In the genomic region with DNA sequence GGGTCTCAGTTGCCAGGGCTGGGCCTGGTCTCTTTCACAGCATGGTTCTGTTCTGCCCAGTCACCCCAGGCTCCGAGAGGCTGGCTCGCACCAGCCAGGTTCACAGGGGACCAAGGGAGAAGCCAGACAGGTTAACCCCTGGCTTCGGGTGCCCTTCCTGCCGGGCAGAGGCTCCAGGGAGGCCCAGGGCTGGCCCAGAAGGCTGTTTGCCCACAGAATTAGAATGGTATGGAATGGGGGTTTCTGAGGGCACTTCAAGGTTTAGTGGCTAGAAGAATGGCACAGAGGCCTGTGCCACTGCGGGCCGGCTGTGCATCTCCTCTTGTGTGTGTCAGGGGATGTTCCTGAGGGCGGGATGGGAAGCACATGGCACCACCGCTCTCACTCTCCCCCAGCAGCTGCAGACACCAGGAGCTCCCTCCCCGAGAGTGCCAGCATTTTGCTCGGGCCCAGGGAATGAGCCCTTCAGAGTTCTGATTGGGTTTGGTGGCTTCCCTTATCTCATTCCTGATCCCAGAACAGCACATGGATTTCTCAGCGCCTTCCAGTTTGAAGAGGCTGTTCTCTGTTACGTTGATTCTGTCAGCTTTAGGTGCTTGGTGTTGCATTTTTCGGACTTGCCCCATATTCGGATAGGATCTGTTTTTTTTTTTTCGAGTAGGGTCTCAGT, we compare ENCODE assay signal across 18 cellular contexts. TPM values are rescaled to one million over a fixed set of nuclear protein-coding genes. Genes with fewer than 3 reads are reported as not detected.
DNase-seq lines count a peak whose midpoint lies in the region; ATAC-seq lines count a peak whose summit lies in the region.
"Had no signal": no experiment of that assay in that cellular context is flagged by ENCODE, and none has a peak within 500 bp of the region (broad histone marks: within the 10 kb centered on the region; RNA-seq: fewer than 3 reads in every experiment).

No MANE protein-coding gene starts in this region.

- H3K36me3 Mint-ChIP-seq in activated naive CD4-positive, alpha-beta T cell treated with anti-CD3 and anti-CD28 coated beads for 36 hours (ENCODE audit: low read depth), result peaks cover 7% of the 10 kb centered on the region
- peaks cover 0 to 77% (median 7%) of the 10 kb centered on the region in 3 donors for H3K36me3 Mint-ChIP-seq in CD8-positive, alpha-beta memory T cell
- H3K36me3 Mint-ChIP-seq in activated T-helper 17 cell treated with anti-CD3 and anti-CD28 coated beads, Interleukin-2, amount 50 U/mL, for 72 hours (ENCODE audit: low read depth), result peaks cover 61% of the 10 kb centered on the region
- peaks cover 4 to 17% (median 6%) of the 10 kb centered on the region in 5 donors for H3K36me3 Mint-ChIP-seq in naive thymus-derived CD4-positive, alpha-beta T cell

- CTCF ChIA-PET in activated naive CD4-positive, alpha-beta T cell treated with anti-CD3 and anti-CD28 coated beads for 36 hours (lab: Charles Lee), result interaction anchor here (0.6 to 2.1 kb wide), 2 partner anchors 23 to 67 kb away, joined by 3 to 7 read pairs; no protein-coding TSS in a partner anchor
- CTCF ChIA-PET in CD8-positive, alpha-beta memory T cell (lab: Charles Lee), result interaction anchor here (0.9 kb wide), 1 partner anchor 67 kb away, joined by 4 read pairs; no protein-coding TSS in a partner anchor
- CTCF ChIA-PET in naive thymus-derived CD4-positive, alpha-beta T cell (lab: Charles Lee), result no interaction called here

- intact Hi-C loops in activated naive CD4-positive, alpha-beta T cell treated with anti-CD3 and anti-CD28 coated beads for 36 hours (cut with micrococcal nuclease), result no loop called here
- intact Hi-C loops in naive thymus-derived CD4-positive, alpha-beta T cell (cut with micrococcal nuclease), result no loop called here

- peaks cover 21% of the 10 kb centered on the region for H3K4me1 Mint-ChIP-seq in activated naive CD4-positive, alpha-beta T cell treated with anti-CD3 and anti-CD28 coated beads for 36 hours (ENCODE audit: low read depth)
- H3K4me1 Mint-ChIP-seq in CD8-positive, alpha-beta memory T cell, result peaks cover 13 to 23% (median 18%) of the 10 kb centered on the region in 3 donors
- peaks cover 9% of the 10 kb centered on the region for H3K4me1 Mint-ChIP-seq in activated T-helper 17 cell treated with anti-CD3 and anti-CD28 coated beads, Interleukin-2, amount 50 U/mL, for 72 hours
- H3K4me1 Mint-ChIP-seq in naive thymus-derived CD4-positive, alpha-beta T cell, result peaks cover 16 to 21% (median 18%) of the 10 kb centered on the region in 7 donors

- H3K27ac ChIP-seq in CD8-positive, alpha-beta memory T cell (ENCODE audit: low read depth, low read length), result no peak overlapping the region
- H3K27ac ChIP-seq in naive thymus-derived CD4-positive, alpha-beta T cell (ENCODE audit: low read depth, low read length), result no peak overlapping the region
- H3K27ac ChIP-seq: HL-60 had no signal

- H3K9me3 ChIP-seq in CD8-positive, alpha-beta memory T cell (ENCODE audit: low read length), result no peaks in the 10 kb centered on the region
- no peaks in the 10 kb centered on the region for H3K9me3 ChIP-seq in naive thymus-derived CD4-positive, alpha-beta T cell (ENCODE audit: control insufficient read depth in 2 of 3, low read length in 3 of 3)

- peaks cover 14% of the 10 kb centered on the region for H3K4me1 ChIP-seq in CD8-positive, alpha-beta memory T cell (ENCODE audit: insufficient read depth, low read length)
- peaks cover 10 to 15% of the 10 kb centered on the region in 2 donors for H3K4me1 ChIP-seq in naive thymus-derived CD4-positive, alpha-beta T cell (ENCODE audit: control insufficient read depth in 2 of 2, insufficient read depth in 2 of 2, low read length in 2 of 2)

- H3K9me3 Mint-ChIP-seq in activated naive CD4-positive, alpha-beta T cell treated with anti-CD3 and anti-CD28 coated beads for 36 hours, result no peaks in the 10 kb centered on the region
- H3K9me3 Mint-ChIP-seq in CD8-positive, alpha-beta memory T cell, result no peaks in the 10 kb centered on the region
- H3K9me3 Mint-ChIP-seq in activated T-helper 17 cell treated with anti-CD3 and anti-CD28 coated beads, Interleukin-2, amount 50 U/mL, for 72 hours, result no peaks in the 10 kb centered on the region
- H3K9me3 Mint-ChIP-seq in naive thymus-derived CD4-positive, alpha-beta T cell, result no peaks in the 10 kb centered on the region
- H3K9me3 Mint-ChIP-seq: CD14-positive monocyte had no signal

- no peaks in the 10 kb centered on the region for H3K27me3 ChIP-seq in CD8-positive, alpha-beta memory T cell (ENCODE audit: insufficient read depth, low read length, poor library complexity, severe bottlenecking)
- H3K27me3 ChIP-seq in naive thymus-derived CD4-positive, alpha-beta T cell (ENCODE audit: control insufficient read depth in 2 of 2, insufficient read depth in 2 of 2, low read length in 2 of 2), result no peaks in the 10 kb centered on the region

- H3K27me3 Mint-ChIP-seq in activated naive CD4-positive, alpha-beta T cell treated with anti-CD3 and anti-CD28 coated beads for 36 hours (ENCODE audit: low read depth), result no peaks in the 10 kb centered on the region
- no peaks in the 10 kb centered on the region for H3K27me3 Mint-ChIP-seq in CD8-positive, alpha-beta memory T cell
- no peaks in the 10 kb centered on the region for H3K27me3 Mint-ChIP-seq in activated T-helper 17 cell treated with anti-CD3 and anti-CD28 coated beads, Interleukin-2, amount 50 U/mL, for 72 hours
- no peaks in the 10 kb centered on the region for H3K27me3 Mint-ChIP-seq in naive thymus-derived CD4-positive, alpha-beta T cell

- peaks cover 10% of the 10 kb centered on the region for H3K36me3 ChIP-seq in CD8-positive, alpha-beta memory T cell (ENCODE audit: insufficient read depth, low read length)
- H3K36me3 ChIP-seq in naive thymus-derived CD4-positive, alpha-beta T cell (ENCODE audit: control insufficient read depth in 2 of 3, insufficient read depth in 3 of 3, low read length in 3 of 3), result peaks cover 0 to 91% (median 3%) of the 10 kb centered on the region in 3 experiments

- ATAC-seq in activated T-helper 17 cell treated with anti-CD3 and anti-CD28 coated beads, Interleukin-2, amount 50 U/mL, for 72 hours (replicated peaks), result no peak
- no peak for ATAC-seq in naive thymus-derived CD4-positive, alpha-beta T cell
- no peak for ATAC-seq in GM18907 (IDR thresholded peaks at IDR 0.05; ENCODE audit: unreplicated experiment)
- ATAC-seq: HCT116 had no signal

- peak overlapping the region; percentile 19 for H3K27ac Mint-ChIP-seq in activated naive CD4-positive, alpha-beta T cell treated with anti-CD3 and anti-CD28 coated beads for 36 hours
- H3K27ac Mint-ChIP-seq in CD8-positive, alpha-beta memory T cell, result peak overlapping the region in 6 of 8 donors; percentile 39 to 95 (median 74)
- peak overlapping the region; percentile 70 for H3K27ac Mint-ChIP-seq in activated T-helper 17 cell treated with anti-CD3 and anti-CD28 coated beads, Interleukin-2, amount 50 U/mL, for 72 hours
- peak overlapping the region in 7 of 9 donors; percentile 36 to 92 (median 88) for H3K27ac Mint-ChIP-seq in naive thymus-derived CD4-positive, alpha-beta T cell

- DNase-seq in activated naive CD4-positive, alpha-beta T cell treated with anti-CD3 and anti-CD28 coated beads for 36 hours, result no peak
- no peak for DNase-seq in activated naive CD4-positive, alpha-beta T cell treated with Interleukin-2 at 50 U/mL for 16 hours
- DNase-seq in CD8-positive, alpha-beta memory T cell, result no peak
- DNase-seq in naive thymus-derived CD4-positive, alpha-beta T cell, result no peak
- DNase-seq in cerebellum (ENCODE audit: low spot score) (no peak), DMS 273 treated with DMSO at 0.1 percent for 48 hours (lab: John Stamatoyannopoulos, UW) (no peak)
- DNase-seq: Calu3, MV-4-11, NCI-H1417, NCI-H187 treated with DMSO at 0.1 percent for 48 hours, NCI-H345, NCI-H526 treated with DMSO at 0.1 percent for 48 hours, SHP77 had no signal

- POLR2A ChIA-PET in CD8-positive, alpha-beta memory T cell (lab: Charles Lee), result interaction anchor here (0.6 to 0.7 kb wide), 3 partner anchors 27 to 121 kb away, joined by 3 to 4 read pairs (median 4); partner anchors contain the start of gene FBF1
- POLR2A ChIA-PET in naive thymus-derived CD4-positive, alpha-beta T cell (lab: Charles Lee), result interaction anchor here (0.6 to 8.6 kb wide), 7 partner anchors 23 to 234 kb away, joined by 3 to 77 read pairs (median 6); partner anchors contain the start of genes UNK and WBP2

- H3K4me3 Mint-ChIP-seq in activated naive CD4-positive, alpha-beta T cell treated with anti-CD3 and anti-CD28 coated beads for 36 hours, result no peak overlapping the region
- no peak overlapping the region for H3K4me3 Mint-ChIP-seq in CD8-positive, alpha-beta memory T cell
- H3K4me3 Mint-ChIP-seq in activated T-helper 17 cell treated with anti-CD3 and anti-CD28 coated beads, Interleukin-2, amount 50 U/mL, for 72 hours, result no peak overlapping the region
- H3K4me3 Mint-ChIP-seq in naive thymus-derived CD4-positive, alpha-beta T cell, result no peak overlapping the region
- H3K4me3 Mint-ChIP-seq: CD14-positive monocyte had no signal

- no peak overlapping the region for H3K4me3 ChIP-seq in CD8-positive, alpha-beta memory T cell (ENCODE audit: low read length)
- H3K4me3 ChIP-seq in naive thymus-derived CD4-positive, alpha-beta T cell (ENCODE audit: low read length), result no peak overlapping the region

RNA-seq across cellular contexts. Expression of gene UNC13D, which starts 23.7 kb away (rescaled TPM):
- 10 to 100 TPM; 98.5 to 99.1 TPM for total RNA-seq in activated naive CD4-positive, alpha-beta T cell treated with anti-CD3 and anti-CD28 coated beads for 36 hours
- total RNA-seq in CD8-positive, alpha-beta memory T cell, result 100 to 1,000 TPM; 143 to 154 TPM
- 90.3 TPM for polyA plus RNA-seq in CD8-positive, alpha-beta memory T cell
- 100 to 1,000 TPM; 153 to 160 TPM for total RNA-seq in activated T-helper 17 cell treated with anti-CD3 and anti-CD28 coated beads, Interleukin-2, amount 50 U/mL, for 72 hours
- 100 to 1,000 TPM; 145 to 201 (median 152) TPM for total RNA-seq in naive thymus-derived CD4-positive, alpha-beta T cell
- polyA plus RNA-seq in naive thymus-derived CD4-positive, alpha-beta T cell, result 10 to 100 TPM; 44.5 to 83.3 TPM
- total RNA-seq in cerebellum, result 1.6 TPM

RNA-seq across cellular contexts. Expression of gene WBP2, which starts 34.6 kb away (rescaled TPM):
- 10 to 100 TPM; 65.0 to 68.7 TPM for total RNA-seq in activated naive CD4-positive, alpha-beta T cell treated with anti-CD3 and anti-CD28 coated beads for 36 hours
- total RNA-seq in CD8-positive, alpha-beta memory T cell, result 10 to 100 TPM; 47.5 to 53.2 TPM
- 129 TPM for polyA plus RNA-seq in CD8-positive, alpha-beta memory T cell
- total RNA-seq in activated T-helper 17 cell treated with anti-CD3 and anti-CD28 coated beads, Interleukin-2, amount 50 U/mL, for 72 hours, result 100 to 1,000 TPM in 1 of 2 donors, 10 to 100 TPM in 1; 67.4 to 127 TPM
- 100 to 1,000 TPM in 3 of 5 experiments, 10 to 100 TPM in 2; 87.7 to 159 (median 112) TPM for total RNA-seq in naive thymus-derived CD4-positive, alpha-beta T cell
- polyA plus RNA-seq in naive thymus-derived CD4-positive, alpha-beta T cell, result 10 to 100 TPM; 84.8 to 99.4 TPM
- total RNA-seq in cerebellum, result 26.0 TPM

RNA-seq across cellular contexts. Expression of gene UNK, which starts 35.9 kb away (rescaled TPM):
- 10 to 100 TPM; 19.1 to 21.4 TPM for total RNA-seq in activated naive CD4-positive, alpha-beta T cell treated with anti-CD3 and anti-CD28 coated beads for 36 hours
- total RNA-seq in CD8-positive, alpha-beta memory T cell, result 10 to 100 TPM; 24.4 to 29.3 TPM
- 32.8 TPM for polyA plus RNA-seq in CD8-positive, alpha-beta memory T cell
- total RNA-seq in activated T-helper 17 cell treated with anti-CD3 and anti-CD28 coated beads, Interleukin-2, amount 50 U/mL, for 72 hours, result 10 to 100 TPM; 19.0 to 22.1 TPM
- 10 to 100 TPM; 32.0 to 49.8 (median 41.0) TPM for total RNA-seq in naive thymus-derived CD4-positive, alpha-beta T cell
- polyA plus RNA-seq in naive thymus-derived CD4-positive, alpha-beta T cell, result 10 to 100 TPM; 21.5 to 22.1 TPM
- 72.0 TPM for total RNA-seq in cerebellum

RNA-seq across cellular contexts. Expression of gene GALK1, which starts 55.6 kb away (rescaled TPM):
- 10 to 100 TPM; 48.7 to 50.2 TPM for total RNA-seq in activated naive CD4-positive, alpha-beta T cell treated with anti-CD3 and anti-CD28 coated beads for 36 hours
- 10 to 100 TPM; 33.2 to 39.7 TPM for total RNA-seq in CD8-positive, alpha-beta memory T cell
- polyA plus RNA-seq in CD8-positive, alpha-beta memory T cell, result 19.7 TPM
- 10 to 100 TPM; 43.4 to 51.4 TPM for total RNA-seq in activated T-helper 17 cell treated with anti-CD3 and anti-CD28 coated beads, Interleukin-2, amount 50 U/mL, for 72 hours
- total RNA-seq in naive thymus-derived CD4-positive, alpha-beta T cell, result 10 to 100 TPM in 4 of 5 experiments, 1 to 10 TPM in 1; 9.9 to 42.9 (median 22.1) TPM
- polyA plus RNA-seq in naive thymus-derived CD4-positive, alpha-beta T cell, result 10 to 100 TPM; 12.8 to 18.9 TPM
- 6.8 TPM for total RNA-seq in cerebellum

RNA-seq across cellular contexts. Expression of gene TRIM47, which starts 57.8 kb away (rescaled TPM):
- 1 to 10 TPM; 8.1 to 9.6 TPM for total RNA-seq in activated naive CD4-positive, alpha-beta T cell treated with anti-CD3 and anti-CD28 coated beads for 36 hours
- 10 to 100 TPM; 12.6 to 14.1 TPM for total RNA-seq in CD8-positive, alpha-beta memory T cell
- 17.6 TPM for polyA plus RNA-seq in CD8-positive, alpha-beta memory T cell
- 10 to 100 TPM; 11.0 to 32.4 TPM for total RNA-seq in activated T-helper 17 cell treated with anti-CD3 and anti-CD28 coated beads, Interleukin-2, amount 50 U/mL, for 72 hours
- 10 to 100 TPM in 1 of 5 experiments, 1 to 10 TPM in 4; 2.5 to 25.6 (median 8.7) TPM for total RNA-seq in naive thymus-derived CD4-positive, alpha-beta T cell
- polyA plus RNA-seq in naive thymus-derived CD4-positive, alpha-beta T cell, result 1 to 10 TPM; 6.3 to 7.7 TPM
- total RNA-seq in cerebellum, result 9.9 TPM
- polyA plus RNA-seq: CD14-positive monocyte had no signal

Comparison
In these comparisons a context has a peak if more than half of its experiments do, and no peak if none do; other contexts are left out.
1. H3K27ac Mint-ChIP-seq: peak in every context shown above with its lines; median percentile 88 in naive thymus-derived CD4-positive, alpha-beta T cell; 74 in CD8-positive, alpha-beta memory T cell; 70 in activated T-helper 17 cell treated with anti-CD3 and anti-CD28 coated beads, Interleukin-2, amount 50 U/mL, for 72 hours; 19 in activated naive CD4-positive, alpha-beta T cell treated with anti-CD3 and anti-CD28 coated beads for 36 hours.
2. RNA of gene UNC13D, which starts 23.7 kb away (total RNA-seq): 153 to 160 TPM in activated T-helper 17 cell treated with anti-CD3 and anti-CD28 coated beads, Interleukin-2, amount 50 U/mL, for 72 hours, 143 to 154 TPM in CD8-positive, alpha-beta memory T cell, 145 to 201 TPM in naive thymus-derived CD4-positive, alpha-beta T cell and 98.5 to 99.1 TPM in activated naive CD4-positive, alpha-beta T cell treated with anti-CD3 and anti-CD28 coated beads for 36 hours; 1.6 TPM in cerebellum (single experiment); every median in the first group is over 10 times any median in the second.